Comparison of ENCODE assay signal across 14 cellular contexts in the genomic region with DNA sequence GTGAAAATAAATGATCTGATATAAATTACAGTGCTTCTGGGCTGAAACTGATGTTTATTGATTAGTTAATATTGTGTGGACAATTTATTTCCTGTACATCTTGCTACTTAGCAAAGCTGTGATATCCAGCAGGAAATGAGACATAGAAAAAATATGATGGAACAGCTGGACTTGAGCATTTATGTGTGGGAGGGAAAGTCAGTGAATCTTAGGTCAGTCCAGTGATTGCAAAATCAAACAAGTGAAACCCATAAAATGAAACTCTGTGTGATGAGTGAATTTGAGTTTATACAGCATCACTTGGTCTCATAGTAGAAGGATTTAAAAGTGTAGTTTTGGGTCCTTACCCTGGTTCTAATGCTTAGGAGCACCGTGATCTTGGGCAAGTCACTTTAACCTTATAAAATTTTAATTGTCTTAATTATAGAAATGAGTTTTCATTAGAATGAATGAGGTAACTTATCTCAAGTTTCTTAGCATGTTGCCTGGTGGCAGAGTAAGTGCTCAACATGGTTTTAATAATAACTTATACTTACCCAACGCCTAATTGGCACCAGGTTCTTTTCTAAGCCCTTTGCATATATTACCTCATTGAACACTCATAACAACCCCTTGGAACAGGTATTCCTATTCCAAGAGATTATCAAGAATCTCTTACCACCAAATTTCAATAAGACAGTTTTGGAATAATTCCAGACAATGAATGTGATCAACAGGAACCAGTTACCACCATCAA.
DNase-seq lines count a peak whose midpoint lies in the region; ATAC-seq, FAIRE-seq and TF ChIP-seq lines count a peak whose summit lies in the region.
"Had no signal": no experiment of that assay in that cellular context is flagged by ENCODE, and none has a peak within 500 bp of the region (broad histone marks: within the 10 kb centered on the region; RNA-seq: fewer than 3 reads in every experiment).

No MANE protein-coding gene starts in this region.

- no peak overlapping the region for H3K4me3 ChIP-seq in IMR-90 (ENCODE audit: insufficient read depth, low read depth, low read length)
- H3K4me3 ChIP-seq in left lung = no peak overlapping the region
- no peak overlapping the region for H3K4me3 ChIP-seq in BE2C (ENCODE audit: low read depth, low read length)

- H3K4ac ChIP-seq in IMR-90 (ENCODE audit: low read depth, low read length) = peak overlapping the region; percentile 68; the same call in 1 of the 2 replicates

- peak overlapping the region; percentile 17; the same call in 1 of the 2 replicates for H4K91ac ChIP-seq in IMR-90 (ENCODE audit: insufficient read depth, low read depth, low read length)

- peak overlapping the region; percentile 83 for H2BK120ac ChIP-seq in IMR-90 (ENCODE audit: low read depth, low read length)

- intact Hi-C loops in IMR-90 (cut with micrococcal nuclease) (loop anchor here (10.0 kb wide), 1 partner anchor 644 kb away; the partner anchor contains the start of gene HDGFL3), left lung (cut with DNase I) (no loop called here)

- H3K9me1 ChIP-seq in IMR-90 (ENCODE audit: insufficient read depth, low read length) = peaks cover 5% of the 10 kb centered on the region; the same call in 1 of the 2 replicates

- peak overlapping the region; percentile 77 for H2BK5ac ChIP-seq in IMR-90 (ENCODE audit: low read depth, low read length, poor library complexity, severe bottlenecking)

- dilution Hi-C loops in IMR-90 (cut with HindIII; ENCODE audit: low sequenced_read_pairs, unreplicated experiment) = no loop called here

- peak; percentile 86 for FAIRE-seq in endometrium (lab: Jason Lieb, UNC)

- H3K27me3 Mint-ChIP-seq in HFFc6 (ENCODE audit: insufficient read depth) = no peaks in the 10 kb centered on the region
- H3K27me3 Mint-ChIP-seq: activated naive CD8-positive, alpha-beta T cell treated with anti-CD3 and anti-CD28 coated beads, Interleukin-2, amount 10 ng/mL, durations not matched to agents 7 days and 5 days had no signal

- no peak overlapping the region for H3K27ac Mint-ChIP-seq in HFFc6
- H3K27ac Mint-ChIP-seq: activated naive CD8-positive, alpha-beta T cell treated with anti-CD3 and anti-CD28 coated beads, Interleukin-2, amount 10 ng/mL, durations not matched to agents 7 days and 5 days; nephron had no signal

- H4K20me1 ChIP-seq in IMR-90 (ENCODE audit: insufficient read depth, low read length) = no peaks in the 10 kb centered on the region

- DNase-seq in AG08396 (ENCODE audit: low spot score) (peak; percentile 55), IMR-90 (peak; percentile 97), left lung (no peak), HFFc6 (no peak), BE2C (no peak), NCI-H1417 (lab: John Stamatoyannopoulos, UW) (no peak), NCI-H1105 treated with DMSO at 0.1 percent for 48 hours (lab: John Stamatoyannopoulos, UW) (no peak)
- DNase-seq: activated CD4-positive, alpha-beta T cell treated with anti-CD3 and anti-CD28 coated beads for 48 hours; activated naive CD8-positive, alpha-beta T cell treated with anti-CD3 and anti-CD28 coated beads, Interleukin-2, amount 10 ng/mL, durations not matched to agents 7 days and 5 days; GOT3; NCI-H1930; SHP77 had no signal

- H3K79me1 ChIP-seq in IMR-90 (ENCODE audit: low read depth in 1 of 2, low read length in 2 of 2) = no peaks in the 10 kb centered on the region

- no peaks in the 10 kb centered on the region for H3K36me3 ChIP-seq in IMR-90 (ENCODE audit: control insufficient read depth, insufficient read depth, low read length)
- H3K36me3 ChIP-seq in left lung = no peaks in the 10 kb centered on the region
- H3K36me3 ChIP-seq in BE2C = no peaks in the 10 kb centered on the region

- peak overlapping the region; percentile 90 for H2BK20ac ChIP-seq in IMR-90 (ENCODE audit: low read depth, low read length)

- H3K4me2 ChIP-seq in IMR-90 (ENCODE audit: low read depth, low read length) = peak overlapping the region; percentile 32; the same call in 1 of the 2 replicates

- H3K36me3 Mint-ChIP-seq in HFFc6 (ENCODE audit: low read depth) = no peaks in the 10 kb centered on the region
- H3K36me3 Mint-ChIP-seq: activated naive CD8-positive, alpha-beta T cell treated with anti-CD3 and anti-CD28 coated beads, Interleukin-2, amount 10 ng/mL, durations not matched to agents 7 days and 5 days had no signal

- H3K27ac ChIP-seq in IMR-90 (ENCODE audit: insufficient read depth, low read length) (peak overlapping the region; percentile 2; the same call in 1 of the 2 replicates), left lung (no peak overlapping the region)

- in situ Hi-C loops in IMR-90 (cut with MboI; ENCODE audit: low sequenced_read_pairs) = no loop called here

- peak overlapping the region; percentile 67; the same call in 1 of the 2 replicates for H3K14ac ChIP-seq in IMR-90 (replicated peaks; ENCODE audit: low read depth, low read length)

- peak overlapping the region; percentile 13; the same call in 1 of the 2 replicates for H3K18ac ChIP-seq in IMR-90 (ENCODE audit: low read depth, low read length)

- no peak overlapping the region for H2AK9ac ChIP-seq in IMR-90 (replicated peaks; ENCODE audit: low read depth, low read length, poor library complexity)

- H3K23ac ChIP-seq in IMR-90 (ENCODE audit: low read depth, low read length) = no peak overlapping the region

- H3K9me3 ChIP-seq in IMR-90 (ENCODE audit: control insufficient read depth, insufficient read depth, low read length) = no peaks in the 10 kb centered on the region
- no peaks in the 10 kb centered on the region for H3K9me3 ChIP-seq in left lung
- H3K9me3 ChIP-seq in BE2C = no peaks in the 10 kb centered on the region

- H3K4me3 Mint-ChIP-seq in HFFc6 = no peak overlapping the region
- H3K4me3 Mint-ChIP-seq: activated naive CD8-positive, alpha-beta T cell treated with anti-CD3 and anti-CD28 coated beads, Interleukin-2, amount 10 ng/mL, durations not matched to agents 7 days and 5 days; nephron had no signal

- ATAC-seq in IMR-90 (ENCODE audit: low read depth) (peak; percentile 69), left lung (peak; percentile 36)

- TF ChIP-seq RAD21 in IMR-90 (IDR thresholded peaks at IDR 0.05; ENCODE audit: low read length) = no peak

- peaks cover 24% of the 10 kb centered on the region for H3K4me1 ChIP-seq in IMR-90 (ENCODE audit: control insufficient read depth, insufficient read depth, low read length)
- no peaks in the 10 kb centered on the region for H3K4me1 ChIP-seq in left lung
- H3K4me1 ChIP-seq in BE2C = no peaks in the 10 kb centered on the region

- peak overlapping the region; percentile 91 for H2AK5ac ChIP-seq in IMR-90 (ENCODE audit: low read depth, low read length)

- no peaks in the 10 kb centered on the region for H3K4me1 Mint-ChIP-seq in HFFc6 (ENCODE audit: low read depth)
- H3K4me1 Mint-ChIP-seq: activated naive CD8-positive, alpha-beta T cell treated with anti-CD3 and anti-CD28 coated beads, Interleukin-2, amount 10 ng/mL, durations not matched to agents 7 days and 5 days had no signal

- TF ChIP-seq POLR2A in IMR-90 (IDR thresholded peaks at IDR 0.05; ENCODE audit: low read depth, low read length) = no peak

- H3K27me3 ChIP-seq in IMR-90 (ENCODE audit: control insufficient read depth, insufficient read depth, low read length) (no peaks in the 10 kb centered on the region), left lung (no peaks in the 10 kb centered on the region), BE2C (no peaks in the 10 kb centered on the region)

- no peak overlapping the region for H2AFZ ChIP-seq in IMR-90 (replicated peaks; ENCODE audit: low read length, poor library complexity)

- no peak overlapping the region for H3K56ac ChIP-seq in IMR-90 (ENCODE audit: extremely low read depth, insufficient read depth, low read length)

- CTCF ChIA-PET in IMR-90 (lab: Yijun Ruan, JAX) = no interaction called here

- peak overlapping the region; percentile 43 to 66; a peak in 3 of 4 replicates for H4K8ac ChIP-seq in IMR-90 (ENCODE audit: low read depth in 2 of 2, low read length in 2 of 2)

- no TSS peak for BruUV-seq in IMR-90 (replicated peaks; lab: Mats Ljungman, UMichigan)

- peaks cover 25% of the 10 kb centered on the region for H3K9me3 Mint-ChIP-seq in HFFc6
- H3K9me3 Mint-ChIP-seq: activated naive CD8-positive, alpha-beta T cell treated with anti-CD3 and anti-CD28 coated beads, Interleukin-2, amount 10 ng/mL, durations not matched to agents 7 days and 5 days; nephron had no signal

- TF ChIP-seq CTCF in IMR-90 (conservative IDR thresholded peaks at IDR 0.05; ENCODE audit: low read depth, low read length) (no peak), left lung (IDR thresholded peaks at IDR 0.05) (no peak), HFFc6 (IDR thresholded peaks at IDR 0.05) (no peak), BE2C (IDR thresholded peaks at IDR 0.05; ENCODE audit: low read depth, low read length) (no peak)

- no CpG with 5 or more reads among the region's 2 CpGs for WGBS in IMR-90 (ENCODE audit: extremely low coverage in 2 of 2, insufficient read length in 1 of 2), 2 experiments

- no peak overlapping the region for H4K5ac ChIP-seq in IMR-90 (ENCODE audit: low read depth, low read length)

- no peak overlapping the region for H3K9ac ChIP-seq in IMR-90 (ENCODE audit: low read depth, low read length)

- POLR2A ChIA-PET in IMR-90 (lab: Charles Lee; ENCODE audit: unreplicated experiment) = no interaction called here

- H2BK15ac ChIP-seq in IMR-90 (ENCODE audit: low read depth, low read length) = peak overlapping the region; percentile 84

TF ChIP-seq in IMR-90, 13 proteins besides CTCF, POLR2A, EP300 and RAD21 (continues in another document):
- TF ChIP-seq FOS (IDR thresholded peaks at IDR 0.05; ENCODE audit: low read depth, low read length) = peak; percentile 40; the same call in 1 of the 2 replicates
- TF ChIP-seq, protein P1, sequence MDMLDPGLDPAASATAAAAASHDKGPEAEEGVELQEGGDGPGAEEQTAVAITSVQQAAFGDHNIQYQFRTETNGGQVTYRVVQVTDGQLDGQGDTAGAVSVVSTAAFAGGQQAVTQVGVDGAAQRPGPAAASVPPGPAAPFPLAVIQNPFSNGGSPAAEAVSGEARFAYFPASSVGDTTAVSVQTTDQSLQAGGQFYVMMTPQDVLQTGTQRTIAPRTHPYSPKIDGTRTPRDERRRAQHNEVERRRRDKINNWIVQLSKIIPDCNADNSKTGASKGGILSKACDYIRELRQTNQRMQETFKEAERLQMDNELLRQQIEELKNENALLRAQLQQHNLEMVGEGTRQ (IDR thresholded peaks at IDR 0.05; ENCODE audit: low read depth, low read length) = no peak
- TF ChIP-seq CEBPB (IDR thresholded peaks at IDR 0.05; ENCODE audit: low read depth, low read length) = peak; percentile 99
- no peak for TF ChIP-seq ELK1 (IDR thresholded peaks at IDR 0.05; ENCODE audit: borderline replicate concordance, low read depth, low read length)
- no peak for TF ChIP-seq BHLHE40 (IDR thresholded peaks at IDR 0.05; ENCODE audit: low read depth, low read length)

Comparison
In these comparisons a context has a peak if more than half of its experiments do, and no peak if none do; other contexts are left out.
1. DNase-seq: peak in AG08396 (single experiment) and IMR-90 (single experiment); none in left lung (0 of 2), HFFc6 (single experiment), BE2C (single experiment), NCI-H1417 (0 of 3) and NCI-H1105 treated with DMSO at 0.1 percent for 48 hours (single experiment).